In the genomic region with DNA sequence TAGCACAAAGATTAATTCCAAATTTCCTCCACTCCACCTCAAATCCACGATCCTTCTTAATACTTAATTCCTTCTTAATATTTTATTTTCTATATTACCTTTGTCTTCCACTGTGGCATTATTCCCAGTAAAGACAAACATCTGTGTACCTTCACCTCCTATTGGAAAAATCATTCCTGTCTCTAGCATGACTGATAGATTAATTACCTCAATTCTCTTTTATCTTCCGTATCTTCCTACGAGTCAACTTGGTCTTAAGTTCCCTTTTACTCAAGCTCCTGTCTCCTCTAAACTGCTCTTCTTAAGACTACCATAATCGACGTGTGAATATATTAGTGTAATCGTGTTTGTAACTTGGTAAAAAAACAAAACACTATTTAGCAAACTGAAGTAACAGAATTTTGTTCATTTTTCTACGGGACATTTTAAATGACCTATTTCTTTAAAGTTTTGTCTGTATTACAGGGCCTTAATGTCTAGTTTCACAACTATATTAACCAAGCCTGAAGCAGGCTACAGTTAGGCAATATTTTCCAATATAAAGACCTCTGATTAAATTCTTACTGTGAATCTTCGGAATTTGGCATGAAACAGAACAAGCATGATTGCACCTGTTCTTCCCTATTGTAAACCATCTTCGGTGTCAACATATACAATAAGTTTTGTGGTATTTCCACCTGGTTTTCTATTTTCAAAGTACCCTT, we compare ENCODE assay signal across 8 cellular contexts. TPM values are rescaled to one million over a fixed set of nuclear protein-coding genes. Genes with fewer than 3 reads are reported as not detected.
DNase-seq lines count a peak whose midpoint lies in the region; ATAC-seq and TF ChIP-seq lines count a peak whose summit lies in the region.

No MANE protein-coding gene starts in this region.

- intact Hi-C loops in mucosa of descending colon (cut with DNase I, micrococcal nuclease), result no loop called here

- H3K27ac ChIP-seq in BLaER1 (peak overlapping the region; percentile 90), KOPT-K1 (ENCODE audit: low read depth, low read length, poor library complexity, severe bottlenecking) (peak overlapping the region; percentile 87), brain microvascular endothelial cell (peak overlapping the region; percentile 95)

- H3K9me3 ChIP-seq in BLaER1, result no peaks in the 10 kb centered on the region
- peaks cover 7% of the 10 kb centered on the region for H3K9me3 ChIP-seq in KOPT-K1 (ENCODE audit: insufficient read depth, low read length, poor library complexity, severe bottlenecking)
- H3K9me3 ChIP-seq in mucosa of descending colon, result no peaks in the 10 kb centered on the region

- H3K36me3 ChIP-seq in BLaER1, result no peaks in the 10 kb centered on the region
- peaks cover 3% of the 10 kb centered on the region; the same call in 1 of the 2 replicates for H3K36me3 ChIP-seq in KOPT-K1 (ENCODE audit: insufficient read depth, low read length)
- no peaks in the 10 kb centered on the region for H3K36me3 ChIP-seq in brain microvascular endothelial cell (replicated peaks)
- H3K36me3 ChIP-seq in mucosa of descending colon (ENCODE audit: low read depth), result no peaks in the 10 kb centered on the region

- TF ChIP-seq CTCF in brain microvascular endothelial cell (IDR thresholded peaks at IDR 0.05; ENCODE audit: low read depth, low read length, missing control alignments) (no peak), mucosa of descending colon (IDR thresholded peaks at IDR 0.05) (no peak)

- H3K9ac ChIP-seq in BLaER1, result peak overlapping the region; percentile 93

- H4K20me1 ChIP-seq in BLaER1, result peaks cover 38% of the 10 kb centered on the region

- H3K4me2 ChIP-seq in BLaER1, result peak overlapping the region; percentile 71

- in situ Hi-C loops in brain microvascular endothelial cell (cut with HindIII; ENCODE audit: low pct_ligation_motif_present, low sequenced_read_pairs), result no loop called here

- no peak for ATAC-seq in mucosa of descending colon
- ATAC-seq in GM18502 (IDR thresholded peaks at IDR 0.05; ENCODE audit: poor library complexity, unreplicated experiment), result no peak
- no peak for ATAC-seq in HG02884 (IDR thresholded peaks at IDR 0.05; ENCODE audit: unreplicated experiment)

- H3K27me3 ChIP-seq in BLaER1 (no peaks in the 10 kb centered on the region), brain microvascular endothelial cell (replicated peaks) (no peaks in the 10 kb centered on the region)

- peaks cover 32% of the 10 kb centered on the region for H3K4me1 ChIP-seq in BLaER1
- peaks cover 16% of the 10 kb centered on the region for H3K4me1 ChIP-seq in mucosa of descending colon (ENCODE audit: low read depth)

- peak overlapping the region; percentile 97 for H3K4me3 ChIP-seq in BLaER1
- H3K4me3 ChIP-seq in brain microvascular endothelial cell (ENCODE audit: low read depth, low read length), result peak overlapping the region; percentile 90
- H3K4me3 ChIP-seq in mucosa of descending colon, result peak overlapping the region; percentile 74

- no peak for DNase-seq in brain microvascular endothelial cell
- no peak for DNase-seq in mucosa of descending colon
- DNase-seq in middle frontal gyrus (ENCODE audit: extremely low spot score, low spot score), result no peak
- no peak for DNase-seq in central memory CD4-positive, alpha-beta T cell

RNA-seq across cellular contexts. Expression of a gene that starts 1.1 kb away (rescaled TPM):
- total RNA-seq in mucosa of descending colon, result 10 to 100 TPM; 38.4 to 50.6 (median 43.8) TPM
